In genomic region chr17:20852541-20853370, GRCh38 we compare ENCODE assay signal across 8 cellular contexts.
DNase-seq lines count a peak whose midpoint lies in the region; ATAC-seq, FAIRE-seq and TF ChIP-seq lines count a peak whose summit lies in the region.

No MANE protein-coding gene starts in this region.

- H3K9me3 ChIP-seq in astrocyte (ENCODE audit: insufficient read depth, low read depth, low read length) = no peaks in the 10 kb centered on the region
- no peaks in the 10 kb centered on the region for H3K9me3 ChIP-seq in subcutaneous abdominal adipose tissue (ENCODE audit: control insufficient read depth in 5 of 5, low read length in 5 of 5)

- POLR2A ChIA-PET in RWPE1 (lab: Yijun Ruan, JAX; ENCODE audit: low non-redundant PET) = no interaction called here

- H3K36me3 ChIP-seq in astrocyte (ENCODE audit: insufficient read depth, low read length) = no peaks in the 10 kb centered on the region
- no peaks in the 10 kb centered on the region for H3K36me3 ChIP-seq in subcutaneous abdominal adipose tissue (ENCODE audit: control insufficient read depth in 5 of 5, insufficient read depth in 5 of 5, low read length in 5 of 5)

- FAIRE-seq in astrocyte (lab: Jason Lieb, UNC) = no peak

- H3K27ac ChIP-seq in astrocyte (ENCODE audit: low read depth, low read length) = no peak overlapping the region
- H3K27ac ChIP-seq in subcutaneous abdominal adipose tissue (ENCODE audit: low read depth, low read length) = no peak overlapping the region
- H3K27ac ChIP-seq in RWPE1 = no peak overlapping the region

- H2AFZ ChIP-seq in astrocyte (ENCODE audit: low read depth, low read length) = peak overlapping the region; percentile 78

- peak overlapping the region; percentile 82 for H3K4me3 Mint-ChIP-seq in astrocyte (ENCODE audit: unreplicated experiment)

- H3K4me1 Mint-ChIP-seq in astrocyte (ENCODE audit: low read depth, unreplicated experiment) = no peaks in the 10 kb centered on the region

- H3K27me3 Mint-ChIP-seq in astrocyte (ENCODE audit: low read depth, unreplicated experiment) = peaks cover 23% of the 10 kb centered on the region

- peak overlapping the region; percentile 69 for H3K27ac Mint-ChIP-seq in astrocyte (ENCODE audit: unreplicated experiment)

- H3K9ac ChIP-seq in astrocyte (ENCODE audit: low read length) (no peak overlapping the region), subcutaneous abdominal adipose tissue (ENCODE audit: low read length in 5 of 5) (no peak overlapping the region)

- peak overlapping the region; percentile 85 for H3K4me2 ChIP-seq in astrocyte (ENCODE audit: low read length)

- H3K27me3 ChIP-seq in astrocyte (ENCODE audit: insufficient read depth, low read length) (peaks cover 23% of the 10 kb centered on the region), subcutaneous abdominal adipose tissue (ENCODE audit: control insufficient read depth in 5 of 5, insufficient read depth in 4 of 5, low read length in 5 of 5) (peaks cover 0 to 18% (median 11%) of the 10 kb centered on the region in 5 donors)

- DNase-seq in EH (ENCODE audit: low read depth) = peak; percentile 5
- DNase-seq in NCI-H2171 (lab: John Stamatoyannopoulos, UW) = peak; percentile 30
- peak; percentile 20 for DNase-seq in astrocyte (ENCODE audit: low read depth)
- DNase-seq in islet precursor cell = peak; percentile 96
- no peak for DNase-seq in omental fat pad (ENCODE audit: low spot score)
- no peak for DNase-seq in RWPE1 (ENCODE audit: low spot score)

- TF ChIP-seq CTCF in astrocyte (IDR thresholded peaks at IDR 0.05; ENCODE audit: insufficient read depth, low read depth, low read length) = no peak
- no peak for TF ChIP-seq CTCF in omental fat pad (IDR thresholded peaks at IDR 0.05)
- TF ChIP-seq CTCF in RWPE1 (conservative IDR thresholded peaks at IDR 0.05; ENCODE audit: low read depth) = no peak

- H4K20me1 ChIP-seq in astrocyte (ENCODE audit: insufficient read depth, low read length) = no peaks in the 10 kb centered on the region

- H3K4me1 ChIP-seq in astrocyte (ENCODE audit: insufficient read depth, low read length) (no peaks in the 10 kb centered on the region), subcutaneous abdominal adipose tissue (ENCODE audit: control insufficient read depth in 5 of 5, insufficient read depth in 5 of 5, low read length in 5 of 5) (peaks cover 0 to 6% (median 6%) of the 10 kb centered on the region in 5 donors)

- no peaks in the 10 kb centered on the region for H3K36me3 Mint-ChIP-seq in astrocyte (ENCODE audit: low read depth, unreplicated experiment)

- H3K4me3 ChIP-seq in astrocyte (ENCODE audit: insufficient read depth, low read depth, low read length) (peak overlapping the region; percentile 42), subcutaneous abdominal adipose tissue (ENCODE audit: low read depth in 1 of 5, low read length in 5 of 5) (peak overlapping the region; percentile 12 to 36 (median 15))

- no peaks in the 10 kb centered on the region for H3K79me2 ChIP-seq in astrocyte (ENCODE audit: insufficient read depth, low read length)

- no peaks in the 10 kb centered on the region for H3K9me3 Mint-ChIP-seq in astrocyte (ENCODE audit: unreplicated experiment)

- CTCF ChIA-PET in RWPE1 (lab: Yijun Ruan, JAX) = interaction anchor here (0.6 to 1.2 kb wide), 4 partner anchors 56 to 146 kb away, joined by 3 to 6 read pairs (median 3); no protein-coding TSS in a partner anchor

- ATAC-seq in omental fat pad (ENCODE audit: low FRiP score) (no peak), HG03457 (IDR thresholded peaks at IDR 0.05; ENCODE audit: unreplicated experiment) (no peak)

Comparison
In these comparisons a context has a peak if more than half of its experiments do, and no peak if none do; other contexts are left out.
1. DNase-seq: peak in EH (single experiment), NCI-H2171 (single experiment), astrocyte (single experiment) and islet precursor cell (single experiment); none in omental fat pad (single experiment) and RWPE1 (single experiment).